ENCODE assay signal across 14 cellular contexts in genomic region chr13:105572401-105572800, GRCh38.
"Had no signal": no experiment of that assay in that cellular context is flagged by ENCODE, and none has a peak within 500 bp of the region (broad histone marks: within the 10 kb centered on the region; RNA-seq: fewer than 3 reads in every experiment).

No MANE protein-coding gene starts in this region.

- H3K36me3 ChIP-seq: esophagus muscularis mucosa, tibial artery, vagina had no signal

- DNase-seq: activated CD4-positive, alpha-beta T cell treated with anti-CD3 and anti-CD28 coated beads, Interleukin-2, amount 10 ng/mL, durations not matched to agents 7 days and 5 days; activated CD4-positive, CD25-positive, alpha-beta regulatory T cell; activated CD8-positive, alpha-beta memory T cell treated with anti-CD3 and anti-CD28 coated beads, Interleukin-2, amount 50 U/mL, for 48 hours; activated naive CD8-positive, alpha-beta T cell treated with anti-CD3 and anti-CD28 coated beads for 36 hours; head of caudate nucleus; immature natural killer cell; mucosa of descending colon; naive thymus-derived CD4-positive, alpha-beta T cell; stimulated activated CD4-positive, alpha-beta T cell treated with anti-CD3 and anti-CD28 coated beads, Interleukin-2, amount 100 ng/mL, for 48 hours; tibial artery had no signal

- H3K4me3 ChIP-seq: esophagus muscularis mucosa, lung, mucosa of descending colon, tibial artery, vagina had no signal

- H3K27me3 ChIP-seq: esophagus muscularis mucosa, tibial artery, vagina had no signal

- H3K27ac ChIP-seq: esophagus muscularis mucosa, parathyroid adenoma, tibial artery, vagina had no signal

- H3K9me3 ChIP-seq: esophagus muscularis mucosa, mucosa of descending colon, tibial artery, vagina had no signal

- H3K4me1 ChIP-seq: esophagus muscularis mucosa, parathyroid adenoma, tibial artery, vagina had no signal
